In the genomic region with DNA sequence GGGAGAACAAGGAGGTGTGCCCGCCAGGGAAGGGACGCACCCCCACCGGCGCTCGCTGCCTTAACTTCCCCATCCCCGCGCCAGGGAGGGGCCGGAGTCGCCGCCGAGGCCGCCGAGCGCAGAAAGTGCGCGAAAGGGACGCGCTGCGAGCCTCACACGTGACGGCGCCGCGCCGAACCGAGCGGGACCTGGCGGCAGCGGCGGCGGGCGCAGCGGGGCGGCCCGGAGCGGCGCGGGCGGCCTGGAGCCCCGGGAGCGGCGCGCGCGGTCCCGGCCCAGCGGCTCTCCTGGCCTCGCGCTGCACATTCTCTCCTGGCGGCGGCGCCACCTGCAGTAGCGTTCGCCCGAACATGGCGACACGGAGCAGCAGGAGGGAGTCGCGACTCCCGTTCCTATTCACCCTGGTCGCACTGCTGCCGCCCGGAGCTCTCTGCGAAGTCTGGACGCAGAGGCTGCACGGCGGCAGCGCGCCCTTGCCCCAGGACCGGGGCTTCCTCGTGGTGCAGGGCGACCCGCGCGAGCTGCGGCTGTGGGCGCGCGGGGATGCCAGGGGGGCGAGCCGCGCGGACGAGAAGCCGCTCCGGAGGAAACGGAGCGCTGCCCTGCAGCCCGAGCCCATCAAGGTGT, we compare ENCODE assay signal across 8 cellular contexts. TPM values are rescaled to one million over a fixed set of nuclear protein-coding genes. Genes with fewer than 3 reads are reported as not detected.
DNase-seq lines count a peak whose midpoint lies in the region; ATAC-seq and TF ChIP-seq lines count a peak whose summit lies in the region.

A gene with protein sequence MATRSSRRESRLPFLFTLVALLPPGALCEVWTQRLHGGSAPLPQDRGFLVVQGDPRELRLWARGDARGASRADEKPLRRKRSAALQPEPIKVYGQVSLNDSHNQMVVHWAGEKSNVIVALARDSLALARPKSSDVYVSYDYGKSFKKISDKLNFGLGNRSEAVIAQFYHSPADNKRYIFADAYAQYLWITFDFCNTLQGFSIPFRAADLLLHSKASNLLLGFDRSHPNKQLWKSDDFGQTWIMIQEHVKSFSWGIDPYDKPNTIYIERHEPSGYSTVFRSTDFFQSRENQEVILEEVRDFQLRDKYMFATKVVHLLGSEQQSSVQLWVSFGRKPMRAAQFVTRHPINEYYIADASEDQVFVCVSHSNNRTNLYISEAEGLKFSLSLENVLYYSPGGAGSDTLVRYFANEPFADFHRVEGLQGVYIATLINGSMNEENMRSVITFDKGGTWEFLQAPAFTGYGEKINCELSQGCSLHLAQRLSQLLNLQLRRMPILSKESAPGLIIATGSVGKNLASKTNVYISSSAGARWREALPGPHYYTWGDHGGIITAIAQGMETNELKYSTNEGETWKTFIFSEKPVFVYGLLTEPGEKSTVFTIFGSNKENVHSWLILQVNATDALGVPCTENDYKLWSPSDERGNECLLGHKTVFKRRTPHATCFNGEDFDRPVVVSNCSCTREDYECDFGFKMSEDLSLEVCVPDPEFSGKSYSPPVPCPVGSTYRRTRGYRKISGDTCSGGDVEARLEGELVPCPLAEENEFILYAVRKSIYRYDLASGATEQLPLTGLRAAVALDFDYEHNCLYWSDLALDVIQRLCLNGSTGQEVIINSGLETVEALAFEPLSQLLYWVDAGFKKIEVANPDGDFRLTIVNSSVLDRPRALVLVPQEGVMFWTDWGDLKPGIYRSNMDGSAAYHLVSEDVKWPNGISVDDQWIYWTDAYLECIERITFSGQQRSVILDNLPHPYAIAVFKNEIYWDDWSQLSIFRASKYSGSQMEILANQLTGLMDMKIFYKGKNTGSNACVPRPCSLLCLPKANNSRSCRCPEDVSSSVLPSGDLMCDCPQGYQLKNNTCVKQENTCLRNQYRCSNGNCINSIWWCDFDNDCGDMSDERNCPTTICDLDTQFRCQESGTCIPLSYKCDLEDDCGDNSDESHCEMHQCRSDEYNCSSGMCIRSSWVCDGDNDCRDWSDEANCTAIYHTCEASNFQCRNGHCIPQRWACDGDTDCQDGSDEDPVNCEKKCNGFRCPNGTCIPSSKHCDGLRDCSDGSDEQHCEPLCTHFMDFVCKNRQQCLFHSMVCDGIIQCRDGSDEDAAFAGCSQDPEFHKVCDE (N-terminal part only) (plus strand): TSS at position 333 of the 627 bp plus-strand sequence. CDS start 18 bp downstream, at position 351.

- H3K9ac ChIP-seq in parathyroid adenoma, result no peak within 1 kb of the TSS

- H3K9me3 ChIP-seq in CD8-positive, alpha-beta memory T cell (ENCODE audit: low read length), result no peaks in the 10 kb centered on the region
- H3K9me3 ChIP-seq in RWPE2 (ENCODE audit: severe bottlenecking), result no peaks in the 10 kb centered on the region
- no peaks in the 10 kb centered on the region for H3K9me3 ChIP-seq in parathyroid adenoma (ENCODE audit: control insufficient read depth, low read length)
- no peaks in the 10 kb centered on the region for H3K9me3 ChIP-seq in uterus

- peaks cover 81 to 89% (median 87%) of the 10 kb centered on the region in 3 donors for H3K4me1 Mint-ChIP-seq in CD8-positive, alpha-beta memory T cell
- peaks cover 70% of the 10 kb centered on the region for H3K4me1 Mint-ChIP-seq in activated naive CD8-positive, alpha-beta T cell treated with anti-CD3 and anti-CD28 coated beads, Interleukin-2, amount 10 ng/mL, durations not matched to agents 7 days and 5 days

- CTCF ChIA-PET in CD8-positive, alpha-beta memory T cell (lab: Charles Lee), result interaction anchor here (0.9 to 4.9 kb wide), 12 partner anchors 10 to 100 kb away, joined by 3 to 52 read pairs (median 4); no protein-coding TSS in a partner anchor

- peaks cover 4 to 42% (median 18%) of the 10 kb centered on the region in 3 donors for H3K36me3 Mint-ChIP-seq in CD8-positive, alpha-beta memory T cell
- peaks cover 20% of the 10 kb centered on the region for H3K36me3 Mint-ChIP-seq in activated naive CD8-positive, alpha-beta T cell treated with anti-CD3 and anti-CD28 coated beads, Interleukin-2, amount 10 ng/mL, durations not matched to agents 7 days and 5 days

- peak within 1 kb of the TSS; percentile 80 for H2AFZ ChIP-seq in parathyroid adenoma

- H3K27me3 Mint-ChIP-seq in CD8-positive, alpha-beta memory T cell, result no peaks in the 10 kb centered on the region
- no peaks in the 10 kb centered on the region for H3K27me3 Mint-ChIP-seq in activated naive CD8-positive, alpha-beta T cell treated with anti-CD3 and anti-CD28 coated beads, Interleukin-2, amount 10 ng/mL, durations not matched to agents 7 days and 5 days

- peak within 1 kb of the TSS; percentile 71 for H3K27ac ChIP-seq in CD8-positive, alpha-beta memory T cell (ENCODE audit: low read depth, low read length)
- peak within 1 kb of the TSS; percentile 21 for H3K27ac ChIP-seq in RWPE2 (ENCODE audit: poor library complexity, severe bottlenecking)
- H3K27ac ChIP-seq in parathyroid adenoma, result no peak within 1 kb of the TSS
- peak within 1 kb of the TSS in 1 of 2 donors; percentile 4 for H3K27ac ChIP-seq in uterus

- peak; percentile 49 for ATAC-seq in GM19395 (IDR thresholded peaks at IDR 0.05; ENCODE audit: unreplicated experiment)
- ATAC-seq in RWPE2 (ENCODE audit: low read depth), result peak; percentile 74
- peak; percentile 66 for ATAC-seq in activated naive CD8-positive, alpha-beta T cell treated with anti-CD3 and anti-CD28 coated beads, Interleukin-2, amount 10 ng/mL, durations not matched to agents 7 days and 5 days (ENCODE audit: low read depth)

- H3K79me2 ChIP-seq in parathyroid adenoma, result no peaks in the 10 kb centered on the region

- DNase-seq in CD8-positive, alpha-beta memory T cell, result peak; percentile 60 to 78 (median 63)
- DNase-seq in HPDE6-E6E7 (ENCODE audit: extremely low spot score) (peak; percentile 56), RWPE2 (ENCODE audit: low spot score) (no peak), cardiac septum (ENCODE audit: low spot score) (peak; percentile 88), uterus (peak; percentile 57 to 81)
- peak; percentile 82 for DNase-seq in activated naive CD8-positive, alpha-beta T cell treated with anti-CD3 and anti-CD28 coated beads, Interleukin-2, amount 10 ng/mL, durations not matched to agents 7 days and 5 days

- peak; percentile 86 for TF ChIP-seq CTCF in RWPE2 (IDR thresholded peaks at IDR 0.05; ENCODE audit: poor library complexity, severe bottlenecking)
- TF ChIP-seq CTCF in parathyroid adenoma (IDR thresholded peaks at IDR 0.05), result peak; percentile 31
- TF ChIP-seq CTCF in uterus (IDR thresholded peaks at IDR 0.05), result peak; percentile 35 to 86 (median 62)

- no peaks in the 10 kb centered on the region for H3K9me3 Mint-ChIP-seq in CD8-positive, alpha-beta memory T cell
- no peaks in the 10 kb centered on the region for H3K9me3 Mint-ChIP-seq in activated naive CD8-positive, alpha-beta T cell treated with anti-CD3 and anti-CD28 coated beads, Interleukin-2, amount 10 ng/mL, durations not matched to agents 7 days and 5 days

- POLR2A ChIA-PET in CD8-positive, alpha-beta memory T cell (lab: Charles Lee), result interaction anchor here (0.7 to 3.6 kb wide), 9 partner anchors 8 to 157 kb away, joined by 3 to 20 read pairs (median 4); no protein-coding TSS in a partner anchor
- POLR2A ChIA-PET in activated naive CD8-positive, alpha-beta T cell treated with anti-CD3 and anti-CD28 coated beads, Interleukin-2, amount 10 ng/mL, durations not matched to agents 7 days and 5 days (lab: Charles Lee), result interaction anchor here (0.6 to 4.9 kb wide), 11 partner anchors 12 to 160 kb away, joined by 3 to 152 read pairs (median 4); partner anchors contain the start of gene SC5D

- no peaks in the 10 kb centered on the region for H3K36me3 ChIP-seq in CD8-positive, alpha-beta memory T cell (ENCODE audit: insufficient read depth, low read length)
- H3K36me3 ChIP-seq in RWPE2 (ENCODE audit: low read depth) (no peaks in the 10 kb centered on the region), parathyroid adenoma (ENCODE audit: control insufficient read depth, insufficient read depth, low read length) (no peaks in the 10 kb centered on the region), uterus (no peaks in the 10 kb centered on the region)

- H3K4me3 Mint-ChIP-seq in CD8-positive, alpha-beta memory T cell, result peak within 1 kb of the TSS; percentile 94 to 100 (median 97)
- peak within 1 kb of the TSS; percentile 90 for H3K4me3 Mint-ChIP-seq in activated naive CD8-positive, alpha-beta T cell treated with anti-CD3 and anti-CD28 coated beads, Interleukin-2, amount 10 ng/mL, durations not matched to agents 7 days and 5 days

- TF ChIP-seq POLR2A in uterus (IDR thresholded peaks at IDR 0.05), result no peak

- intact Hi-C loops in cardiac septum (cut with DNase I) (loop anchor here (5.0 kb wide), 3 partner anchors 90 to 140 kb away; no protein-coding TSS in a partner anchor), uterus (cut with DNase I; ENCODE audit: low total_unique reads) (no loop called here)

- H3K4me3 ChIP-seq in CD8-positive, alpha-beta memory T cell (ENCODE audit: low read length), result peak within 1 kb of the TSS; percentile 87
- H3K4me3 ChIP-seq in RWPE2 (ENCODE audit: severe bottlenecking) (peak within 1 kb of the TSS; percentile 65), parathyroid adenoma (ENCODE audit: low read depth, low read length) (peak within 1 kb of the TSS; percentile 47), uterus (peak within 1 kb of the TSS; percentile 23 to 80)

- H3K4me2 ChIP-seq in parathyroid adenoma (ENCODE audit: low read length), result peak within 1 kb of the TSS; percentile 59

- peak within 1 kb of the TSS; percentile 80 to 99 (median 98) for H3K27ac Mint-ChIP-seq in CD8-positive, alpha-beta memory T cell
- peak within 1 kb of the TSS; percentile 94 for H3K27ac Mint-ChIP-seq in activated naive CD8-positive, alpha-beta T cell treated with anti-CD3 and anti-CD28 coated beads, Interleukin-2, amount 10 ng/mL, durations not matched to agents 7 days and 5 days

- peaks cover 74% of the 10 kb centered on the region for H3K4me1 ChIP-seq in CD8-positive, alpha-beta memory T cell (ENCODE audit: insufficient read depth, low read length)
- H3K4me1 ChIP-seq in RWPE2 (ENCODE audit: insufficient read depth, poor library complexity, severe bottlenecking) (no peaks in the 10 kb centered on the region), parathyroid adenoma (no peaks in the 10 kb centered on the region), uterus (no peaks in the 10 kb centered on the region)

- H3K27me3 ChIP-seq in CD8-positive, alpha-beta memory T cell (ENCODE audit: insufficient read depth, low read length, poor library complexity, severe bottlenecking), result no peaks in the 10 kb centered on the region
- H3K27me3 ChIP-seq in RWPE2 (ENCODE audit: insufficient read depth, poor library complexity, severe bottlenecking), result no peaks in the 10 kb centered on the region
- H3K27me3 ChIP-seq in parathyroid adenoma (ENCODE audit: control insufficient read depth, insufficient read depth, low read length), result no peaks in the 10 kb centered on the region
- H3K27me3 ChIP-seq in uterus, result no peaks in the 10 kb centered on the region

RNA-seq across cellular contexts. Expression of the gene that starts here (rescaled TPM):
- total RNA-seq in CD8-positive, alpha-beta memory T cell, result 10 to 100 TPM; 44.5 to 46.9 TPM
- 220 TPM for polyA plus RNA-seq in CD8-positive, alpha-beta memory T cell
- total RNA-seq in activated naive CD8-positive, alpha-beta T cell treated with anti-CD3 and anti-CD28 coated beads, Interleukin-2, amount 10 ng/mL, durations not matched to agents 7 days and 5 days, result 100 to 1,000 TPM; 179 to 195 TPM
- 8.0 TPM for total RNA-seq in cardiac septum
- 10 to 100 TPM in 3 of 4 donors, 1 to 10 TPM in 1; 7.6 to 42.6 (median 17.2) TPM for total RNA-seq in uterus

Comparison
In these comparisons a context has a peak if more than half of its experiments do, and no peak if none do; other contexts are left out.
1. CTCF ChIP-seq: peak in every context shown above with its lines; median percentile 86 in RWPE2; 62 in uterus; 31 in parathyroid adenoma.